In genomic region chr6:111551521-111552231, GRCh38 we compare ENCODE assay signal across 1 cellular context.
TF ChIP-seq lines count a peak whose summit lies in the region.

No MANE protein-coding gene starts in this region.

TF ChIP-seq in HepG2, 621 proteins besides CTCF, POLR2A, EP300 and RAD21 (continued from another document):
- TF ChIP-seq HIC2 (CRISPR knock-in tag; IDR thresholded peaks at IDR 0.05; ENCODE audit: low read depth) (peak; percentile 40; the same call in 1 of the 2 replicates), ZNF598 (CRISPR knock-in tag; IDR thresholded peaks at IDR 0.05; ENCODE audit: borderline replicate concordance) (0 out of 2 replicates have a peak, but pooled peaks have one; percentile 14), FUBP1 (CRISPR knock-in tag; IDR thresholded peaks at IDR 0.05; ENCODE audit: borderline replicate concordance) (no peak), ZNF577 (CRISPR knock-in tag; IDR thresholded peaks at IDR 0.05; ENCODE audit: borderline replicate concordance, low read depth) (no peak), ATF5 (CRISPR knock-in tag; IDR thresholded peaks at IDR 0.05; ENCODE audit: low read depth) (no peak)
